In the genomic region with DNA sequence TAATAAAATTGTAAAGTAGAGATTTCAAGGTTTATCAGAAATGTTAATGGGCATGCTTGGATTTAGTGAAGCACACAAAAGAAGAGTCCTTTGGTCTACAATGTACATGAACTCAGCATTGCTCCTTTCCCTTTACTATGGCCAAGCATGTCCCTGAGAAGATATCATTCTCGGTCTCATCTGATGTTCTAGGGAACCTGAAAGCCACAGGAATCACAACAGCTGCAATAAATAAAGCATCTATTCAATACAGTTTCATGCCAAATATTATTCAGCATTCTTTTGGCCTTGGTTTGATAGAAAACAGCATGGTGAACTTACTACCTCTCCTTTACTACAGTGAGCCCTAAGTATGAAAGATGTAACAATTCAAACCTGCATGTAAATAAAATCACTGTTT, we compare ENCODE assay signal across 19 cellular contexts.
"Had no signal": no experiment of that assay in that cellular context is flagged by ENCODE, and none has a peak within 500 bp of the region (broad histone marks: within the 10 kb centered on the region; RNA-seq: fewer than 3 reads in every experiment).

No MANE protein-coding gene starts in this region.

- DNase-seq: KBM-7, MM.1S, NCI-H1092 treated with DMSO at 0.1 percent for 48 hours, NCI-H1436, NCI-H187, NCI-H2029, NCI-H2081 treated with DMSO at 0.1 percent for 48 hours, NCI-H2171, NCI-H226, NCI-H446, NCI-H510A, NCI-H524 treated with DMSO at 0.1 percent for 48 hours, NCI-H69, NCI-H774, PC-3, SHP77 had no signal

- H3K27ac ChIP-seq: RWPE1 had no signal

- ATAC-seq: Panc1, PC-3, SK-N-SH treated with all-trans-retinoic acid at 6 μM for 48 hours had no signal
